Comparison of ENCODE assay signal across 15 cellular contexts in the genomic region with DNA sequence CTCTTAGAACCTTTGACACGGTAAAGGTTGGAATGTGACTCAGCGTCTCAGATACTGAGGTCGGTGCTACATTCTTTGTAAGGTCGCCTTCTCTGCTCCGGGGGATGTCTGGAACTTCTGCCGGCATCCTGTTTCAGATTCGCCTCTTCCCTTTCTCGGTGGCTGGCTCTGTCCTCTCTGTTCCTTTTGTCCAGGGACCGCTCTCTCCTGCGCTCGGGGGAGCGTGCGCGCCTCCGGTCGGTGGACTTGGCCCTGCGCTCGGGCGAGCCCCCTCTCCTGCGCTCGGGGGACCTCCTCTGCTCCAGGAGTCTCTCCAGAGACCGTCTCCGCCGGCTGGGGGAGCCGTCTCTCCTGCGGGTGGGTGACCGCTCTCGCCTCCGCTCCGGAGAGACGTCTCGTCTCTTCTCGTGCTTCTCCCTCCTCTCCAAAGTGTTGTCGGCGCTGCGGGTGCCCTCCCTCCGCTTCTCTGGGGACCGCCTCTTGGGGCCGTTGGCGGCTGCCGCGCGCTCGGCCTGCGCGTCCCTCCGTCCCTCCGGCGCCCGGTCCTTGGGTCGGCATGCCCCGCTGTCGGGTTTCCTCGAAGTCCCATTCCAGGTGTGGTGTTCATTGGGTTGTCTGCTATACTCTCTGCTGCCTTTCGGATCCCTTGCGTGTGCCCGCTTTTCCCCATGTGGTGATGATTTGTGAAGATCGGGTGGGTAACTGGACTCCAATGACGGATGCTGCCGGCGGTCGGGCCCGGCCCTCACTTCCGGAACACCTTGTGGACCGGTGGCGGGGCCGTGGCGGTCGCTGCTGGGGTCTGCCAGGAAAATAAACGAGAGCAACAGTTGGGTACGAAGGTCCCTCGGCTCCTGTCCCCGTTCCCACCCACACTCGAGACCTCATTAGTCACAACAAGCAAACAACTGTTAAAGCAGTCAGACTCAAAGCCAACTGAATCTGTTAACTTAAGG.
A peak's percentile ranks its signal among the peaks of the same experiment; 100 is the strongest.
DNase-seq lines count a peak whose midpoint lies in the region; ATAC-seq and TF ChIP-seq lines count a peak whose summit lies in the region.
"Had no signal": no experiment of that assay in that cellular context is flagged by ENCODE, and none has a peak within 500 bp of the region (broad histone marks: within the 10 kb centered on the region; RNA-seq: fewer than 3 reads in every experiment).

No MANE protein-coding gene starts in this region.

- WGBS in right cardiac atrium = 47% methylated on average over 74 of the region's 74 CpGs
- WGBS in trophoblast cell (ENCODE audit: extremely low coverage, insufficient coverage, insufficient read length) = no CpG with 5 or more reads among the region's 74 CpGs

- peaks cover 16% of the 10 kb centered on the region for H3K36me3 Mint-ChIP-seq in osteocyte (ENCODE audit: unreplicated experiment)
- no peaks in the 10 kb centered on the region for H3K36me3 Mint-ChIP-seq in T-helper 2 cell treated with Interferon-gamma antibody and Interleukin-4, amounts not matched to agents 5 μg/mL and 100 μg/mL, for 36 hours (ENCODE audit: low read depth)

- peaks cover 1% of the 10 kb centered on the region for H3K9me3 Mint-ChIP-seq in osteocyte (ENCODE audit: unreplicated experiment)
- no peaks in the 10 kb centered on the region for H3K9me3 Mint-ChIP-seq in T-helper 2 cell treated with Interferon-gamma antibody and Interleukin-4, amounts not matched to agents 5 μg/mL and 100 μg/mL, for 36 hours

- H3K4me3 ChIP-seq in adipocyte (ENCODE audit: low read length) = peak overlapping the region; percentile 62
- peak overlapping the region; percentile 0 for H3K4me3 ChIP-seq in right cardiac atrium (ENCODE audit: low read length)
- no peak overlapping the region for H3K4me3 ChIP-seq in trophoblast cell (ENCODE audit: low read depth, low read length)
- H3K4me3 ChIP-seq: psoas muscle, SJSA1 had no signal

- intact Hi-C loops in right cardiac atrium (cut with DNase I) = no loop called here

- peak overlapping the region; percentile 97 for H4K91ac ChIP-seq in trophoblast cell (ENCODE audit: low read depth, low read length)

- peak overlapping the region; percentile 82 for H2BK12ac ChIP-seq in trophoblast cell (ENCODE audit: low read length)

- no peak overlapping the region for H3K23ac ChIP-seq in trophoblast cell (ENCODE audit: low read length)

- H3K4me1 ChIP-seq in adipocyte (ENCODE audit: control insufficient read depth, insufficient read depth, low read length) = peaks cover 30% of the 10 kb centered on the region
- no peaks in the 10 kb centered on the region for H3K4me1 ChIP-seq in right cardiac atrium (ENCODE audit: control insufficient read depth, insufficient read depth, low read length)
- H3K4me1 ChIP-seq in trophoblast cell (ENCODE audit: control insufficient read depth in 1 of 2, insufficient read depth in 2 of 2, low read length in 2 of 2) = peaks cover 9 to 10% of the 10 kb centered on the region in 2 experiments
- H3K4me1 ChIP-seq: psoas muscle, SJSA1, tibial artery had no signal

- peak overlapping the region; percentile 59 for H2BK5ac ChIP-seq in trophoblast cell (ENCODE audit: low read depth, low read length, poor library complexity)

- peaks cover 14% of the 10 kb centered on the region for H3K79me1 ChIP-seq in trophoblast cell (ENCODE audit: low read length)

- DNase-seq in AG20443 (ENCODE audit: low spot score) (peak; percentile 51), adipocyte (ENCODE audit: low read depth) (no peak), right cardiac atrium (peak; percentile 15 to 56 (median 43)), trophoblast cell (peak; percentile 25 to 53), osteocyte (ENCODE audit: extremely low spot score, unreplicated experiment) (no peak), NCI-H1930 (lab: John Stamatoyannopoulos, UW) (no peak)
- DNase-seq in T-helper 2 cell treated with Interferon-gamma antibody and Interleukin-4, amounts not matched to agents 5 μg/mL and 100 μg/mL, for 36 hours (ENCODE audit: low spot score) = no peak
- DNase-seq: NCI-H774, psoas muscle, tibial artery had no signal

- peak overlapping the region; percentile 61 for H2AFZ ChIP-seq in trophoblast cell (ENCODE audit: insufficient read depth, low read length, poor library complexity)

- no peak overlapping the region for H3K4me3 Mint-ChIP-seq in osteocyte (ENCODE audit: unreplicated experiment)
- H3K4me3 Mint-ChIP-seq in T-helper 2 cell treated with Interferon-gamma antibody and Interleukin-4, amounts not matched to agents 5 μg/mL and 100 μg/mL, for 36 hours = no peak overlapping the region
- H3K4me3 Mint-ChIP-seq: B cell; central memory CD8-positive, alpha-beta T cell; memory B cell had no signal

- H3K27me3 ChIP-seq in adipocyte (replicated peaks; ENCODE audit: control insufficient read depth, insufficient read depth, low read length) (no peaks in the 10 kb centered on the region), right cardiac atrium (ENCODE audit: control insufficient read depth, insufficient read depth) (no peaks in the 10 kb centered on the region), trophoblast cell (ENCODE audit: insufficient read depth, low read length) (no peaks in the 10 kb centered on the region)
- H3K27me3 ChIP-seq: tibial artery had no signal

- H2BK120ac ChIP-seq in trophoblast cell (ENCODE audit: insufficient read depth, low read length, poor library complexity) = peak overlapping the region; percentile 96

- peaks cover 3% of the 10 kb centered on the region for H3K9me3 ChIP-seq in adipocyte (ENCODE audit: control insufficient read depth, low read length)
- H3K9me3 ChIP-seq in right cardiac atrium (ENCODE audit: control insufficient read depth, low read length) = no peaks in the 10 kb centered on the region
- H3K9me3 ChIP-seq in trophoblast cell (ENCODE audit: insufficient read depth, low read depth, low read length) = peaks cover 5% of the 10 kb centered on the region
- H3K9me3 ChIP-seq: psoas muscle, SJSA1, tibial artery had no signal

- no peaks in the 10 kb centered on the region for H3K4me1 Mint-ChIP-seq in osteocyte (ENCODE audit: unreplicated experiment)
- no peaks in the 10 kb centered on the region for H3K4me1 Mint-ChIP-seq in T-helper 2 cell treated with Interferon-gamma antibody and Interleukin-4, amounts not matched to agents 5 μg/mL and 100 μg/mL, for 36 hours (ENCODE audit: low read depth)
- H3K4me1 Mint-ChIP-seq: B cell; central memory CD8-positive, alpha-beta T cell; memory B cell had no signal

- H3K27ac Mint-ChIP-seq in osteocyte (ENCODE audit: unreplicated experiment) = no peak overlapping the region
- H3K27ac Mint-ChIP-seq in T-helper 2 cell treated with Interferon-gamma antibody and Interleukin-4, amounts not matched to agents 5 μg/mL and 100 μg/mL, for 36 hours = no peak overlapping the region
- H3K27ac Mint-ChIP-seq: B cell, memory B cell had no signal

- no peak for TF ChIP-seq CTCF in osteocyte (IDR thresholded peaks at IDR 0.05)

- H3K27ac ChIP-seq in right cardiac atrium (ENCODE audit: low read length) (no peak overlapping the region), trophoblast cell (ENCODE audit: low read depth, low read length) (peak overlapping the region; percentile 56)
- H3K27ac ChIP-seq: psoas muscle, SJSA1, tibial artery had no signal

- H4K8ac ChIP-seq in trophoblast cell (ENCODE audit: low read depth, low read length) = peak overlapping the region; percentile 26

- ATAC-seq in right cardiac atrium (peak; percentile 45 to 60), HG02852 (IDR thresholded peaks at IDR 0.05; ENCODE audit: unreplicated experiment) (no peak)
- ATAC-seq: psoas muscle had no signal

- peak overlapping the region; percentile 85 for H4K12ac ChIP-seq in trophoblast cell (ENCODE audit: low read depth, low read length)

- H3K4ac ChIP-seq in trophoblast cell (ENCODE audit: low read depth, low read length) = peak overlapping the region; percentile 53

- H3K4me2 ChIP-seq in trophoblast cell (ENCODE audit: low read length) = no peak overlapping the region

- peak overlapping the region; percentile 92 for H2AK5ac ChIP-seq in trophoblast cell (ENCODE audit: low read length)

- no peaks in the 10 kb centered on the region for H3K27me3 Mint-ChIP-seq in osteocyte (ENCODE audit: unreplicated experiment)
- peaks cover 16% of the 10 kb centered on the region for H3K27me3 Mint-ChIP-seq in T-helper 2 cell treated with Interferon-gamma antibody and Interleukin-4, amounts not matched to agents 5 μg/mL and 100 μg/mL, for 36 hours (ENCODE audit: low read depth)
- H3K27me3 Mint-ChIP-seq: memory B cell had no signal

- peak overlapping the region; percentile 7 for H3K18ac ChIP-seq in trophoblast cell (ENCODE audit: low read length)

- peak overlapping the region; percentile 59 for H3K9ac ChIP-seq in adipocyte (ENCODE audit: low read length)
- H3K9ac ChIP-seq in trophoblast cell (ENCODE audit: low read length) = no peak overlapping the region

- H3K14ac ChIP-seq in trophoblast cell (ENCODE audit: low read length) = peak overlapping the region; percentile 88

- H3K79me2 ChIP-seq in trophoblast cell (ENCODE audit: control insufficient read depth, insufficient read depth, low read length, poor library complexity) = peaks cover 3% of the 10 kb centered on the region

- peaks cover 31% of the 10 kb centered on the region for H3K36me3 ChIP-seq in adipocyte (ENCODE audit: control insufficient read depth, insufficient read depth, low read length, severe bottlenecking)
- H3K36me3 ChIP-seq in trophoblast cell (ENCODE audit: control insufficient read depth in 1 of 2, insufficient read depth in 2 of 2, low read length in 2 of 2) = peaks cover 7 to 8% of the 10 kb centered on the region in 2 experiments
- H3K36me3 ChIP-seq: SJSA1 had no signal

Comparison
In these comparisons a context has a peak if more than half of its experiments do, and no peak if none do; other contexts are left out.
1. DNase-seq: peak in AG20443 (single experiment), right cardiac atrium (3 of 3) and trophoblast cell (2 of 2); none in adipocyte (single experiment), osteocyte (single experiment), T-helper 2 cell treated with Interferon-gamma antibody and Interleukin-4, amounts not matched to agents 5 μg/mL and 100 μg/mL, for 36 hours (single experiment) and NCI-H1930 (0 of 2).